In the genomic region with DNA sequence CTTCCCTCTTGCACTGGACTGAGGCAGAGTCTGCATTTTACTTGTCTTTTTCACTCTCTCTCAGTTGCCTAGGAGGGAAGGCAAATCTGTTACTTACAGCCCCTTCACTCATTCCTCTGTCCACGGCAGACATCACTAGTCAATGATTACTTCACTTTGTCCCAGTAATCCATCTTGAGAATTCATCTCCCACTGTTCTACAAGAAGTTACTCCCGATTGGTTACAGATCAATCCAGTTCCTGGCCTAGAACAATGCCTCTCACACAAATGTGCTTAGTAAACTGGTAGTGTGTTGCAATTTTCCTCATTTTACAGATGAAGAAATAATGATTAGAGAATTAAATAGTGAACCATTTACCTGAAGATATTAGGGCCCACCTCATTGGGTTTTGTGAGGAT, we compare ENCODE assay signal across 21 cellular contexts. TPM values are rescaled to one million over a fixed set of nuclear protein-coding genes. Genes with fewer than 3 reads are reported as not detected.
DNase-seq lines count a peak whose midpoint lies in the region; FAIRE-seq and TF ChIP-seq lines count a peak whose summit lies in the region.
"Had no signal": no experiment of that assay in that cellular context is flagged by ENCODE, and none has a peak within 500 bp of the region (broad histone marks: within the 10 kb centered on the region; RNA-seq: fewer than 3 reads in every experiment).

No MANE protein-coding gene starts in this region.

- H3K4me3 Mint-ChIP-seq in neural progenitor cell = no peak overlapping the region
- H3K4me3 Mint-ChIP-seq: CD4-positive, CD25-positive, alpha-beta regulatory T cell; CD8-positive, alpha-beta memory T cell had no signal

- no peaks in the 10 kb centered on the region for H3K36me3 Mint-ChIP-seq in neural progenitor cell
- H3K36me3 Mint-ChIP-seq: CD4-positive, CD25-positive, alpha-beta regulatory T cell; CD8-positive, alpha-beta memory T cell had no signal

- H3K79me2 ChIP-seq in Loucy (ENCODE audit: insufficient read depth, low read length) (no peaks in the 10 kb centered on the region), neural progenitor cell (ENCODE audit: low read depth) (no peaks in the 10 kb centered on the region)

- H3K27ac Mint-ChIP-seq in neural progenitor cell = no peak overlapping the region
- H3K27ac Mint-ChIP-seq: CD4-positive, CD25-positive, alpha-beta regulatory T cell; CD8-positive, alpha-beta memory T cell had no signal

- H3K9me3 ChIP-seq in Loucy (ENCODE audit: insufficient read depth, low read depth, low read length) = no peaks in the 10 kb centered on the region
- H3K9me3 ChIP-seq in neural progenitor cell (ENCODE audit: low read depth) = no peaks in the 10 kb centered on the region
- H3K9me3 ChIP-seq: BE2C had no signal

- H3K4me3 ChIP-seq in Loucy (ENCODE audit: low read length, poor library complexity, severe bottlenecking) (no peak overlapping the region), neural progenitor cell (no peak overlapping the region)
- H3K4me3 ChIP-seq: GM12878 had no signal

- H3F3A ChIP-seq in Loucy (ENCODE audit: low read depth) = no peaks in the 10 kb centered on the region
- no peaks in the 10 kb centered on the region for H3F3A ChIP-seq in neural progenitor cell (ENCODE audit: low read depth)

- TF ChIP-seq CTCF in Loucy (conservative IDR thresholded peaks at IDR 0.05; ENCODE audit: low read length) (no peak), neural progenitor cell (IDR thresholded peaks at IDR 0.05) (no peak), RWPE1 (conservative IDR thresholded peaks at IDR 0.05; ENCODE audit: low read depth) (no peak)

- no peaks in the 10 kb centered on the region for H3K36me3 ChIP-seq in Loucy (ENCODE audit: insufficient read depth, low read length)
- H3K36me3 ChIP-seq in neural progenitor cell = no peaks in the 10 kb centered on the region
- H3K36me3 ChIP-seq: BE2C had no signal

- CTCF ChIA-PET in RWPE1 (lab: Yijun Ruan, JAX) = no interaction called here

- no peaks in the 10 kb centered on the region for H3K9me3 Mint-ChIP-seq in neural progenitor cell

- DNase-seq in kidney tubule cell (ENCODE audit: low spot score) = peak; percentile 62
- no peak for DNase-seq in neural progenitor cell (ENCODE audit: low spot score)
- DNase-seq in HTR-8/SVneo (ENCODE audit: insufficient read length, low spot score) = no peak
- DNase-seq in NCI-H345 (lab: John Stamatoyannopoulos, UW) = no peak
- no peak for DNase-seq in RWPE1 (ENCODE audit: low spot score)
- DNase-seq: BE2C; C1 segment of cervical spinal cord; CD4-positive, CD25-positive, alpha-beta regulatory T cell; CD8-positive, alpha-beta memory T cell; COR-L47; DMS 273 treated with DMSO at 0.1 percent for 48 hours; DMS53; DND-41; EL; HCEC 1CT had no signal

- H2AFZ ChIP-seq in Loucy (ENCODE audit: low read length) (0 out of 2 replicates have a peak overlapping the region, but pooled peaks have one; percentile 56), neural progenitor cell (replicated peaks) (peak overlapping the region; percentile 55)

- FAIRE-seq in HTR-8/SVneo (lab: Jason Lieb, UNC) = no peak
- FAIRE-seq: GM12878, HepG2 had no signal

- H3K9ac ChIP-seq in Loucy (ENCODE audit: low read depth, low read length, poor library complexity, severe bottlenecking) = no peak overlapping the region
- H3K9ac ChIP-seq in neural progenitor cell = no peak overlapping the region

- H3K4me1 ChIP-seq in Loucy (ENCODE audit: insufficient read depth, low read length, poor library complexity, severe bottlenecking) (peaks cover 19% of the 10 kb centered on the region), neural progenitor cell (peaks cover 3% of the 10 kb centered on the region)
- H3K4me1 ChIP-seq: BE2C had no signal

- H3K27ac ChIP-seq in neural progenitor cell (no peak overlapping the region), RWPE1 (no peak overlapping the region)

- POLR2A ChIA-PET in RWPE1 (lab: Yijun Ruan, JAX; ENCODE audit: low non-redundant PET) = no interaction called here

- H3K9me2 ChIP-seq in Loucy (replicated peaks; ENCODE audit: low read depth, low read length) = no peaks in the 10 kb centered on the region

- peaks cover 3% of the 10 kb centered on the region for H3K27me3 Mint-ChIP-seq in neural progenitor cell (ENCODE audit: insufficient read depth, low read depth)
- H3K27me3 Mint-ChIP-seq: CD4-positive, CD25-positive, alpha-beta regulatory T cell; CD8-positive, alpha-beta memory T cell had no signal

- H3K4me1 Mint-ChIP-seq in neural progenitor cell = no peaks in the 10 kb centered on the region
- H3K4me1 Mint-ChIP-seq: CD4-positive, CD25-positive, alpha-beta regulatory T cell; CD8-positive, alpha-beta memory T cell had no signal

- H3K4me2 ChIP-seq in Loucy (ENCODE audit: low read depth, low read length, poor library complexity, severe bottlenecking) = no peak overlapping the region
- H3K4me2 ChIP-seq in neural progenitor cell = no peak overlapping the region

- H3K27me3 ChIP-seq in Loucy (ENCODE audit: insufficient read depth, low read length, poor library complexity, severe bottlenecking) (no peaks in the 10 kb centered on the region), neural progenitor cell (no peaks in the 10 kb centered on the region)
- H3K27me3 ChIP-seq: BE2C had no signal

- H4K20me1 ChIP-seq in Loucy (ENCODE audit: insufficient read depth, low read length, poor library complexity, severe bottlenecking) (no peaks in the 10 kb centered on the region), neural progenitor cell (ENCODE audit: low read depth) (no peaks in the 10 kb centered on the region)

RNA-seq across cellular contexts. Expression of gene SPATA31D4, which starts 49.7 kb away (rescaled TPM):
- not detected in 2 replicates for total RNA-seq in neural progenitor cell (ENCODE audit: low replicate concordance)
- total RNA-seq: A172; CD4-positive, CD25-positive, alpha-beta regulatory T cell; CD8-positive, alpha-beta memory T cell; G401; GM12878; H4; HepG2 had no signal
